ENCODE assay signal across 8 cellular contexts in the genomic region with DNA sequence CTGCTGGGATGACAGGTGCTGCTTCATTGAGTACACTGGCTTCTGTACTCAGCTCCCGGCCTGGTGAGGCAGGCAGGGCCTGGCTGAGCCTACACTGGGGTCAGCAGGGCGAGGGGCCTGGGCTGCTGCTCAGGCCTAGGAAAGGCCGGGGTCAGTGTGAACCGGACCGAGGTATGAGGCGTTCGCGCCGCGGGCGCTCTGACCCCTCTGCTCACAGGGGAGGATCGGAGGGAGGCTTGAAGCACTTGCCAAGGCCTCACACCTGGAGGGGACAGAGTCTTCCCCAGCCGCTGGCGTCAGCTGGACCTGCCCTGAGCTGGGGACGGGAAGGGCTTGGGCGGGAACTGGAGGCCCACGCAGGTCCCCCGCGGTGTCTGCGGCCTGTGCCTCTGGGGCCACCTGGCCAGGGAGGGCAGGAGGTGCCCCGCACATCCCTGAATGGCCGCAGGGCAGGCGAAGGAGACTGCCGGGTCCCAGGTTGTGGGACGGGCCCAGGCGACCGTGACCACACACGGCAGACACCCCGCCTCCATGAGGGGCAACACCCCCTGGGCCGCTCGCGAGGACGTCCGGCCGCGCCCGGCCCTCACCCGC. TPM values are rescaled to one million over a fixed set of nuclear protein-coding genes. Genes with fewer than 3 reads are reported as not detected.
DNase-seq lines count a peak whose midpoint lies in the region; ATAC-seq, FAIRE-seq and TF ChIP-seq lines count a peak whose summit lies in the region.

No MANE protein-coding gene starts in this region.

- peaks cover 4% of the 10 kb centered on the region in 2 donors for H3K27me3 ChIP-seq in stomach smooth muscle (ENCODE audit: control insufficient read depth in 1 of 2, insufficient read depth in 2 of 2, low read length in 2 of 2)

- peak overlapping the region; percentile 90 for H3K27ac Mint-ChIP-seq in activated naive CD8-positive, alpha-beta T cell treated with anti-CD3 and anti-CD28 coated beads, Interleukin-2, amount 10 ng/mL, durations not matched to agents 7 days and 5 days

- POLR2A ChIA-PET in activated naive CD8-positive, alpha-beta T cell treated with anti-CD3 and anti-CD28 coated beads, Interleukin-2, amount 10 ng/mL, durations not matched to agents 7 days and 5 days (lab: Charles Lee) = interaction anchor here (0.7 to 2.9 kb wide), 6 partner anchors 15 to 224 kb away, joined by 3 to 18 read pairs (median 3); partner anchors contain the start of gene PRXL2B

- H3K36me3 ChIP-seq in kidney (ENCODE audit: control insufficient read depth in 1 of 2, insufficient read depth in 2 of 2, low read length in 2 of 2) (peaks cover 0 to 4% of the 10 kb centered on the region in 2 donors), stomach smooth muscle (ENCODE audit: control insufficient read depth in 2 of 2, insufficient read depth in 2 of 2, low read length in 2 of 2) (peaks cover 8 to 16% of the 10 kb centered on the region in 2 donors)

- DNase-seq in GDM1 (lab: John Stamatoyannopoulos, UW) (peak; percentile 39), kidney (no peak), cortex of kidney (lab: John Stamatoyannopoulos, UW) (no peak), NCI-H1105 (lab: John Stamatoyannopoulos, UW) (no peak)
- DNase-seq in activated naive CD8-positive, alpha-beta T cell treated with anti-CD3 and anti-CD28 coated beads, Interleukin-2, amount 10 ng/mL, durations not matched to agents 7 days and 5 days = no peak

- H3K27ac ChIP-seq in kidney (ENCODE audit: low read depth in 2 of 2, low read length in 2 of 2) (peak overlapping the region; percentile 53 to 86), stomach smooth muscle (ENCODE audit: low read length) (peak overlapping the region; percentile 74)

- no peak for FAIRE-seq in kidney (lab: Jason Lieb, UNC)

- peak; percentile 21 for ATAC-seq in GM21423 (IDR thresholded peaks at IDR 0.05; ENCODE audit: unreplicated experiment)
- ATAC-seq in HG03575 (IDR thresholded peaks at IDR 0.05; ENCODE audit: extremely low read depth, insufficient number of reproducible peaks, low FRiP score, unreplicated experiment) = peak; percentile 17
- ATAC-seq in activated naive CD8-positive, alpha-beta T cell treated with anti-CD3 and anti-CD28 coated beads, Interleukin-2, amount 10 ng/mL, durations not matched to agents 7 days and 5 days (ENCODE audit: low read depth) = peak; percentile 17

- H3K9me3 ChIP-seq in kidney (ENCODE audit: control insufficient read depth in 1 of 2, low read length in 2 of 2) (no peaks in the 10 kb centered on the region), stomach smooth muscle (ENCODE audit: control insufficient read depth in 2 of 2, low read length in 2 of 2) (no peaks in the 10 kb centered on the region)

- TF ChIP-seq CTCF in kidney (IDR thresholded peaks at IDR 0.05; ENCODE audit: borderline replicate concordance, extremely low read depth, insufficient read depth) = no peak

- H3K4me1 Mint-ChIP-seq in activated naive CD8-positive, alpha-beta T cell treated with anti-CD3 and anti-CD28 coated beads, Interleukin-2, amount 10 ng/mL, durations not matched to agents 7 days and 5 days = peaks cover 26% of the 10 kb centered on the region

- intact Hi-C loops in kidney (cut with DNase I) = loop anchor here (10.0 kb wide), 1 partner anchor 133 kb away; no protein-coding TSS in a partner anchor

- no peaks in the 10 kb centered on the region for H3K27me3 Mint-ChIP-seq in activated naive CD8-positive, alpha-beta T cell treated with anti-CD3 and anti-CD28 coated beads, Interleukin-2, amount 10 ng/mL, durations not matched to agents 7 days and 5 days

- no peaks in the 10 kb centered on the region for H3K9me3 Mint-ChIP-seq in activated naive CD8-positive, alpha-beta T cell treated with anti-CD3 and anti-CD28 coated beads, Interleukin-2, amount 10 ng/mL, durations not matched to agents 7 days and 5 days

- H3K4me3 ChIP-seq in kidney (ENCODE audit: low read length in 2 of 2) (peak overlapping the region; percentile 46 to 79), stomach smooth muscle (ENCODE audit: low read length in 2 of 2) (peak overlapping the region; percentile 81 to 84)

- H3K9ac ChIP-seq in kidney (ENCODE audit: low read length in 2 of 2) (peak overlapping the region; percentile 69 to 75), stomach smooth muscle (ENCODE audit: low read length in 2 of 2) (peak overlapping the region; percentile 84 to 94)

- H3K36me3 Mint-ChIP-seq in activated naive CD8-positive, alpha-beta T cell treated with anti-CD3 and anti-CD28 coated beads, Interleukin-2, amount 10 ng/mL, durations not matched to agents 7 days and 5 days = peaks cover 4% of the 10 kb centered on the region

- H3K4me1 ChIP-seq in kidney (ENCODE audit: control insufficient read depth in 1 of 2, insufficient read depth in 1 of 2, low read depth in 1 of 2, low read length in 2 of 2) (peaks cover 12 to 21% of the 10 kb centered on the region in 2 donors), stomach smooth muscle (ENCODE audit: control insufficient read depth, insufficient read depth, low read length) (peaks cover 28% of the 10 kb centered on the region)

- peak overlapping the region; percentile 88 for H3K4me3 Mint-ChIP-seq in activated naive CD8-positive, alpha-beta T cell treated with anti-CD3 and anti-CD28 coated beads, Interleukin-2, amount 10 ng/mL, durations not matched to agents 7 days and 5 days

RNA-seq across cellular contexts. Expression of gene PEX10, which starts 0.5 kb away (rescaled TPM):
- total RNA-seq in activated naive CD8-positive, alpha-beta T cell treated with anti-CD3 and anti-CD28 coated beads, Interleukin-2, amount 10 ng/mL, durations not matched to agents 7 days and 5 days = 1 to 10 TPM; 9.6 to 9.9 TPM
- 25.6 TPM for total RNA-seq in kidney
- 26.8 TPM for polyA plus RNA-seq in kidney (ENCODE audit: insufficient read depth, low read depth, low replicate concordance)

RNA-seq across cellular contexts. Expression of gene RER1, which starts 20.3 kb away (rescaled TPM):
- total RNA-seq in activated naive CD8-positive, alpha-beta T cell treated with anti-CD3 and anti-CD28 coated beads, Interleukin-2, amount 10 ng/mL, durations not matched to agents 7 days and 5 days = 100 to 1,000 TPM; 140 to 147 TPM
- 162 TPM for total RNA-seq in kidney
- polyA plus RNA-seq in kidney (ENCODE audit: insufficient read depth, low read depth, low replicate concordance) = 158 TPM

RNA-seq across cellular contexts. Expression of gene MORN1, which starts 20.5 kb away (rescaled TPM):
- total RNA-seq in activated naive CD8-positive, alpha-beta T cell treated with anti-CD3 and anti-CD28 coated beads, Interleukin-2, amount 10 ng/mL, durations not matched to agents 7 days and 5 days = 10 to 100 TPM; 10.5 to 11.6 TPM
- total RNA-seq in kidney = 24.7 TPM
- 9.0 TPM for polyA plus RNA-seq in kidney (ENCODE audit: insufficient read depth, low read depth, low replicate concordance)
